Comparison of ENCODE assay signal across 18 cellular contexts in genomic region chr3:140187648-140188221, GRCh38.
DNase-seq lines count a peak whose midpoint lies in the region; FAIRE-seq and TF ChIP-seq lines count a peak whose summit lies in the region.
"Had no signal": no experiment of that assay in that cellular context is flagged by ENCODE, and none has a peak within 500 bp of the region (broad histone marks: within the 10 kb centered on the region; RNA-seq: fewer than 3 reads in every experiment).

No MANE protein-coding gene starts in this region.

- no peaks in the 10 kb centered on the region for H3K9me3 ChIP-seq in HEK293 (ENCODE audit: control insufficient read depth, insufficient read depth, low read depth, low read length)
- H3K9me3 ChIP-seq in ascending aorta: no peaks in the 10 kb centered on the region
- H3K9me3 ChIP-seq in testis: no peaks in the 10 kb centered on the region
- H3K9me3 ChIP-seq: SJSA1 had no signal

- TF ChIP-seq CTCF in HEK293 (tag by site-specific recombination; IDR thresholded peaks at IDR 0.05) (no peak), ascending aorta (IDR thresholded peaks at IDR 0.05) (no peak), testis (IDR thresholded peaks at IDR 0.05) (no peak)

- H3K4me3 ChIP-seq in HEK293 (ENCODE audit: low read depth, low read length): no peak overlapping the region
- no peak overlapping the region for H3K4me3 ChIP-seq in ascending aorta
- no peak overlapping the region for H3K4me3 ChIP-seq in testis
- H3K4me3 ChIP-seq: SJSA1 had no signal

- POLR2A ChIA-PET in HEK293 (lab: Yijun Ruan, JAX): interaction anchor here (0.5 kb wide), 1 partner anchor 209 kb away, joined by 4 read pairs; no protein-coding TSS in a partner anchor

- FAIRE-seq in HTR-8/SVneo (lab: Jason Lieb, UNC): no peak
- FAIRE-seq: G401.6, H54 had no signal

- CTCF ChIA-PET in HEK293 (lab: Yijun Ruan, JAX): no interaction called here

- H3K4me1 ChIP-seq in HEK293 (ENCODE audit: control insufficient read depth, insufficient read depth, low read length): peaks cover 21% of the 10 kb centered on the region
- H3K4me1 ChIP-seq in ascending aorta: peaks cover 5 to 13% of the 10 kb centered on the region in 2 donors
- H3K4me1 ChIP-seq in testis: peaks cover 10% of the 10 kb centered on the region
- H3K4me1 ChIP-seq: SJSA1 had no signal

- no peak for TF ChIP-seq POLR2A in testis (IDR thresholded peaks at IDR 0.05)

- H3K36me3 ChIP-seq in HEK293 (ENCODE audit: control insufficient read depth in 2 of 2, insufficient read depth in 1 of 2, low read length in 2 of 2) (no peaks in the 10 kb centered on the region), ascending aorta (no peaks in the 10 kb centered on the region), testis (ENCODE audit: low read depth, missing control alignments) (no peaks in the 10 kb centered on the region)
- H3K36me3 ChIP-seq: SJSA1 had no signal

- WGBS in testis, 2 donors: 75 to 77% methylated on average over 2 of the region's 2 CpGs

- intact Hi-C loops in ascending aorta (cut with DNase I) (no loop called here), testis (cut with DNase I; ENCODE audit: low total_unique reads) (no loop called here)

- H3K27me3 ChIP-seq in ascending aorta (no peaks in the 10 kb centered on the region), testis (no peaks in the 10 kb centered on the region)
- H3K27me3 ChIP-seq: SJSA1 had no signal

- peak; percentile 25 for DNase-seq in NCI-H1105 treated with DMSO at 0.1 percent for 48 hours (lab: John Stamatoyannopoulos, UW)
- no peak for DNase-seq in NCI-H1105 (lab: John Stamatoyannopoulos, UW)
- no peak for DNase-seq in ascending aorta (ENCODE audit: low spot score in 2 of 2)
- DNase-seq in testis: peak; percentile 54
- DNase-seq in central memory CD4-positive, alpha-beta T cell: no peak
- no peak for DNase-seq in HTR-8/SVneo (ENCODE audit: insufficient read length, low spot score)
- no peak for DNase-seq in NCI-H526 treated with DMSO at 0.1 percent for 48 hours (lab: John Stamatoyannopoulos, UW)
- DNase-seq: Calu3; CD4-positive, alpha-beta memory T cell; DND-41; Kasumi-1; NCI-H1417 treated with DMSO at 0.1 percent for 48 hours; OCI-M1; RPMI8226 had no signal

- H3K27ac ChIP-seq in HEK293 (ENCODE audit: extremely low read depth, low read depth, low read length): peak overlapping the region; percentile 68; the same call in 1 of the 2 replicates
- peak overlapping the region; percentile 13 to 86 for H3K27ac ChIP-seq in ascending aorta
- no peak overlapping the region for H3K27ac ChIP-seq in testis
- H3K27ac ChIP-seq: SJSA1 had no signal

TF ChIP-seq in HEK293, 187 proteins besides CTCF, POLR2A, EP300 and RAD21 (continues in another document):
- TF ChIP-seq ZFHX2 (tag by site-specific recombination; conservative IDR thresholded peaks at IDR 0.05) (peak; percentile 36), ZXDB (tag by site-specific recombination; IDR thresholded peaks at IDR 0.05) (no peak), IKZF3 (tag by site-specific recombination; IDR thresholded peaks at IDR 0.05) (0 out of 2 replicates have a peak, but pooled peaks have one; percentile 22), ZNF48 (tag by site-specific recombination; IDR thresholded peaks at IDR 0.05) (no peak), MEIS1 (CRISPR knock-in tag; IDR thresholded peaks at IDR 0.05; ENCODE audit: borderline replicate concordance) (no peak), ZNF549 (tag by site-specific recombination; IDR thresholded peaks at IDR 0.05) (no peak), YY1 (tag by site-specific recombination; IDR thresholded peaks at IDR 0.05) (no peak), ZNF121 (tag by site-specific recombination; IDR thresholded peaks at IDR 0.05) (no peak), ZNF292 (tag by site-specific recombination; IDR thresholded peaks at IDR 0.05; ENCODE audit: borderline replicate concordance, low read depth) (no peak), ZNF366 (tag by site-specific recombination; conservative IDR thresholded peaks at IDR 0.05) (no peak), ZSCAN5A (tag by site-specific recombination; IDR thresholded peaks at IDR 0.05) (no peak), HOXD13 (CRISPR knock-in tag; IDR thresholded peaks at IDR 0.05; ENCODE audit: borderline replicate concordance) (no peak), ZNF157 (tag by site-specific recombination; IDR thresholded peaks at IDR 0.05) (no peak), ZNF354C (tag by site-specific recombination; IDR thresholded peaks at IDR 0.05; ENCODE audit: borderline replicate concordance, low read depth) (no peak), FEZF1 (tag by site-specific recombination; IDR thresholded peaks at IDR 0.05) (peak; percentile 30; the same call in 1 of the 2 replicates), ZNF133 (tag by site-specific recombination; IDR thresholded peaks at IDR 0.05) (no peak), ZNF488 (tag by site-specific recombination; IDR thresholded peaks at IDR 0.05) (no peak), ZNF585B (tag by site-specific recombination; IDR thresholded peaks at IDR 0.05) (no peak), REST (tag by site-specific recombination; IDR thresholded peaks at IDR 0.05) (no peak), ZNF791 (tag by site-specific recombination; IDR thresholded peaks at IDR 0.05) (no peak), ZNF350 (tag by site-specific recombination; IDR thresholded peaks at IDR 0.05) (no peak), ZNF37A (tag by site-specific recombination; IDR thresholded peaks at IDR 0.05) (no peak), ZBTB21 (tag by site-specific recombination; IDR thresholded peaks at IDR 0.05) (no peak)
- TF ChIP-seq, protein P1, sequence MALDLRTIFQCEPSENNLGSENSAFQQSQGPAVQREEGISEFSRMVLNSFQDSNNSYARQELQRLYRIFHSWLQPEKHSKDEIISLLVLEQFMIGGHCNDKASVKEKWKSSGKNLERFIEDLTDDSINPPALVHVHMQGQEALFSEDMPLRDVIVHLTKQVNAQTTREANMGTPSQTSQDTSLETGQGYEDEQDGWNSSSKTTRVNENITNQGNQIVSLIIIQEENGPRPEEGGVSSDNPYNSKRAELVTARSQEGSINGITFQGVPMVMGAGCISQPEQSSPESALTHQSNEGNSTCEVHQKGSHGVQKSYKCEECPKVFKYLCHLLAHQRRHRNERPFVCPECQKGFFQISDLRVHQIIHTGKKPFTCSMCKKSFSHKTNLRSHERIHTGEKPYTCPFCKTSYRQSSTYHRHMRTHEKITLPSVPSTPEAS (tag by site-specific recombination; IDR thresholded peaks at IDR 0.05): no peak
- TF ChIP-seq, protein P2, sequence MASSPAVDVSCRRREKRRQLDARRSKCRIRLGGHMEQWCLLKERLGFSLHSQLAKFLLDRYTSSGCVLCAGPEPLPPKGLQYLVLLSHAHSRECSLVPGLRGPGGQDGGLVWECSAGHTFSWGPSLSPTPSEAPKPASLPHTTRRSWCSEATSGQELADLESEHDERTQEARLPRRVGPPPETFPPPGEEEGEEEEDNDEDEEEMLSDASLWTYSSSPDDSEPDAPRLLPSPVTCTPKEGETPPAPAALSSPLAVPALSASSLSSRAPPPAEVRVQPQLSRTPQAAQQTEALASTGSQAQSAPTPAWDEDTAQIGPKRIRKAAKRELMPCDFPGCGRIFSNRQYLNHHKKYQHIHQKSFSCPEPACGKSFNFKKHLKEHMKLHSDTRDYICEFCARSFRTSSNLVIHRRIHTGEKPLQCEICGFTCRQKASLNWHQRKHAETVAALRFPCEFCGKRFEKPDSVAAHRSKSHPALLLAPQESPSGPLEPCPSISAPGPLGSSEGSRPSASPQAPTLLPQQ (tag by site-specific recombination; IDR thresholded peaks at IDR 0.05): no peak

Comparison
In these comparisons a context has a peak if more than half of its experiments do, and no peak if none do; other contexts are left out.
1. DNase-seq: peak in NCI-H1105 treated with DMSO at 0.1 percent for 48 hours (single experiment) and testis (single experiment); none in NCI-H1105 (single experiment), ascending aorta (0 of 2), central memory CD4-positive, alpha-beta T cell (single experiment), HTR-8/SVneo (single experiment) and NCI-H526 treated with DMSO at 0.1 percent for 48 hours (single experiment).
2. H3K27ac ChIP-seq: peak in HEK293 (single experiment) and ascending aorta (2 of 2); none in testis (0 of 2).